21 cellular contexts compared by ENCODE assay signal in genomic region chr16:17063156-17063555, GRCh38.
DNase-seq lines count a peak whose midpoint lies in the region; ATAC-seq, FAIRE-seq and TF ChIP-seq lines count a peak whose summit lies in the region.
"Had no signal": no experiment of that assay in that cellular context is flagged by ENCODE, and none has a peak within 500 bp of the region (broad histone marks: within the 10 kb centered on the region; RNA-seq: fewer than 3 reads in every experiment).

No MANE protein-coding gene starts in this region.

- H3K27me3 ChIP-seq in bronchial epithelial cell (ENCODE audit: control insufficient read depth, insufficient read depth, low read length) (no peaks in the 10 kb centered on the region), HepG2 (ENCODE audit: control insufficient read depth in 1 of 2, insufficient read depth in 2 of 2, low read length in 2 of 2) (peaks cover 0 to 2% of the 10 kb centered on the region in 2 experiments; a peak in 1 of 5 replicates)
- H3K27me3 ChIP-seq: uterus had no signal

- H2AFZ ChIP-seq in HepG2 (ENCODE audit: low read length), result no peak overlapping the region

- POLR2A ChIA-PET in HepG2 (lab: Yijun Ruan, JAX), result no interaction called here

- H3K4me2 ChIP-seq in HepG2 (ENCODE audit: low read depth, low read length), result no peak overlapping the region
- H3K4me2 ChIP-seq: smooth muscle cell had no signal

- in situ Hi-C loops in HepG2 (cut with HindIII; ENCODE audit: extremely low pct_ligation_motif_present, low pct_unique_long_range_greater_than_20kb), result no loop called here

- FAIRE-seq in bronchial epithelial cell (lab: Jason Lieb, UNC) (no peak), HepG2 (lab: Jason Lieb, UNC) (no peak)

- no peaks in the 10 kb centered on the region for H3K36me3 ChIP-seq in bronchial epithelial cell (ENCODE audit: control insufficient read depth, insufficient read depth, low read length)
- no peaks in the 10 kb centered on the region for H3K36me3 ChIP-seq in HepG2 (replicated peaks in 1 of 2; ENCODE audit: control insufficient read depth in 1 of 2, insufficient read depth in 2 of 2, low read length in 2 of 2)
- H3K36me3 ChIP-seq: heart left ventricle, uterus had no signal

- WGBS in HepG2 (ENCODE audit: low lambda C conversion rate), result 8% methylated on average over 6 of the region's 6 CpGs

- no peak for TF ChIP-seq RAD21 in HepG2 (CRISPR knock-in tag; IDR thresholded peaks at IDR 0.05)

- intact Hi-C loops in HepG2 (cut with micrococcal nuclease; ENCODE audit: unreplicated experiment), result no loop called here

- no peak overlapping the region for H3K27ac ChIP-seq in HepG2 (ENCODE audit: extremely low read length, insufficient read depth, low read length)
- H3K27ac ChIP-seq: heart left ventricle, psoas muscle, uterus had no signal

- TF ChIP-seq CTCF in bronchial epithelial cell (IDR thresholded peaks at IDR 0.05; ENCODE audit: insufficient read depth, low read length, severe bottlenecking) (no peak), HepG2 (CRISPR knock-in tag; IDR thresholded peaks at IDR 0.05) (no peak)

- no peak for TF ChIP-seq POLR2A in HepG2 (IDR thresholded peaks at IDR 0.05; ENCODE audit: insufficient read depth in 1 of 2, low read depth in 2 of 2, low read length in 2 of 2)

- ATAC-seq in HepG2 (no peak), GM19023 (IDR thresholded peaks at IDR 0.05; ENCODE audit: unreplicated experiment) (no peak)
- ATAC-seq: activated CD8-positive, alpha-beta memory T cell treated with anti-CD3 and anti-CD28 coated beads, Interleukin-2, amount 10 ng/mL, durations not matched to agents 7 days and 5 days; heart left ventricle; left lobe of liver; natural killer cell treated with Interleukin-12 subunit alpha and Interleukin-12 subunit beta and Interleukin-15 and Interleukin-18, amount 100 ng/mL, for 72 hours; psoas muscle had no signal

- H3K9ac ChIP-seq in HepG2 (ENCODE audit: insufficient read depth, low read depth, low read length), result no peak overlapping the region

- no peaks in the 10 kb centered on the region for H3K79me2 ChIP-seq in HepG2 (ENCODE audit: insufficient read depth, low read length)

- H3K4me3 ChIP-seq in bronchial epithelial cell (ENCODE audit: low read depth, low read length), result no peak overlapping the region
- H3K4me3 ChIP-seq in HepG2 (replicated peaks in 1 of 3; ENCODE audit: insufficient read depth in 1 of 3, low read depth in 2 of 3, low read length in 3 of 3), result no peak overlapping the region
- H3K4me3 ChIP-seq: heart left ventricle, psoas muscle, smooth muscle cell, uterus had no signal

- H3K9me3 ChIP-seq in HepG2 (ENCODE audit: low read length), result no peaks in the 10 kb centered on the region
- H3K9me3 ChIP-seq: psoas muscle, uterus had no signal

- no peak for TF ChIP-seq EP300 in HepG2 (IDR thresholded peaks at IDR 0.05; ENCODE audit: low read depth in 2 of 2, low read length in 2 of 2)
- no peak for TF ChIP-seq EP300 in HepG2 (CRISPR knock-in tag; IDR thresholded peaks at IDR 0.05; ENCODE audit: borderline replicate concordance)

- no peaks in the 10 kb centered on the region for H4K20me1 ChIP-seq in HepG2 (ENCODE audit: insufficient read depth, low read length)

- CTCF ChIA-PET in HepG2 (lab: Yijun Ruan, JAX; ENCODE audit: low intra/inter-chr PET ratio, low total read pairs), result no interaction called here

- no TSS peak for BruUV-seq in HepG2 (replicated peaks; lab: Mats Ljungman, UMichigan)

- no peaks in the 10 kb centered on the region for H3K4me1 ChIP-seq in HepG2 (ENCODE audit: insufficient read depth, low read length)
- H3K4me1 ChIP-seq: heart left ventricle, psoas muscle, uterus had no signal

- DNase-seq in CD1c-positive myeloid dendritic cell (ENCODE audit: extremely low spot score), result peak; percentile 49
- DNase-seq in NCI-H345 (lab: John Stamatoyannopoulos, UW), result peak; percentile 68
- DNase-seq in bronchial epithelial cell (ENCODE audit: low read depth), result peak; percentile 9
- peak; percentile 16 for DNase-seq in occipital lobe (lab: John Stamatoyannopoulos, UW)
- DNase-seq in HepG2 (ENCODE audit: low spot score), result no peak
- DNase-seq in NCI-H2081 (lab: John Stamatoyannopoulos, UW), result no peak
- DNase-seq in activated CD4-positive, CD25-positive, alpha-beta regulatory T cell treated with anti-CD3 and anti-CD28 coated beads, Interleukin-2, amount 50 U/mL, for 72 hours, result no peak
- DNase-seq: ACHN; activated CD8-positive, alpha-beta memory T cell treated with anti-CD3 and anti-CD28 coated beads, Interleukin-2, amount 10 ng/mL, durations not matched to agents 7 days and 5 days; C1 segment of cervical spinal cord; effector memory CD4-positive, alpha-beta T cell; heart left ventricle; Kasumi-1; NCI-H1436; NCI-H446; psoas muscle; uterus had no signal

TF ChIP-seq in HepG2, 621 proteins besides CTCF, POLR2A, EP300 and RAD21:
- no peak for TF ChIP-seq SP4 (CRISPR knock-in tag; IDR thresholded peaks at IDR 0.05)
- no peak for TF ChIP-seq POGK (CRISPR knock-in tag; conservative IDR thresholded peaks at IDR 0.05)
- TF ChIP-seq ZNF792 (CRISPR knock-in tag; IDR thresholded peaks at IDR 0.05), result no peak
- no peak for TF ChIP-seq MTERF4 (CRISPR knock-in tag; IDR thresholded peaks at IDR 0.05)
- no peak for TF ChIP-seq ZNF550 (CRISPR knock-in tag; IDR thresholded peaks at IDR 0.05; ENCODE audit: borderline replicate concordance)
- TF ChIP-seq ZNF10 (CRISPR knock-in tag; IDR thresholded peaks at IDR 0.05; ENCODE audit: borderline replicate concordance, low read depth), result no peak
- TF ChIP-seq GLI4 (CRISPR knock-in tag; IDR thresholded peaks at IDR 0.05; ENCODE audit: borderline replicate concordance), result no peak
- no peak for TF ChIP-seq ZNF441 (CRISPR knock-in tag; IDR thresholded peaks at IDR 0.05; ENCODE audit: borderline replicate concordance)
- TF ChIP-seq MBNL3 (CRISPR knock-in tag; conservative IDR thresholded peaks at IDR 0.05), result no peak
- TF ChIP-seq ZFP1 (CRISPR knock-in tag; IDR thresholded peaks at IDR 0.05), result no peak
- TF ChIP-seq ZBTB49 (CRISPR knock-in tag; IDR thresholded peaks at IDR 0.05; ENCODE audit: borderline replicate concordance), result no peak
- TF ChIP-seq ZNF607 (CRISPR knock-in tag; IDR thresholded peaks at IDR 0.05; ENCODE audit: borderline replicate concordance), result no peak
- TF ChIP-seq NR3C1 (CRISPR knock-in tag; IDR thresholded peaks at IDR 0.05), result no peak
- TF ChIP-seq KDM2A (CRISPR knock-in tag; IDR thresholded peaks at IDR 0.05; ENCODE audit: borderline replicate concordance, low read depth), result no peak
- no peak for TF ChIP-seq SSRP1 (CRISPR knock-in tag; IDR thresholded peaks at IDR 0.05)

Comparison
In these comparisons a context has a peak if more than half of its experiments do, and no peak if none do; other contexts are left out.
1. DNase-seq: peak in CD1c-positive myeloid dendritic cell (single experiment), NCI-H345 (single experiment), bronchial epithelial cell (single experiment) and occipital lobe (single experiment); none in HepG2 (single experiment), NCI-H2081 (0 of 2) and activated CD4-positive, CD25-positive, alpha-beta regulatory T cell treated with anti-CD3 and anti-CD28 coated beads, Interleukin-2, amount 50 U/mL, for 72 hours (single experiment).